ENCODE assay signal across 9 cellular contexts in the genomic region with DNA sequence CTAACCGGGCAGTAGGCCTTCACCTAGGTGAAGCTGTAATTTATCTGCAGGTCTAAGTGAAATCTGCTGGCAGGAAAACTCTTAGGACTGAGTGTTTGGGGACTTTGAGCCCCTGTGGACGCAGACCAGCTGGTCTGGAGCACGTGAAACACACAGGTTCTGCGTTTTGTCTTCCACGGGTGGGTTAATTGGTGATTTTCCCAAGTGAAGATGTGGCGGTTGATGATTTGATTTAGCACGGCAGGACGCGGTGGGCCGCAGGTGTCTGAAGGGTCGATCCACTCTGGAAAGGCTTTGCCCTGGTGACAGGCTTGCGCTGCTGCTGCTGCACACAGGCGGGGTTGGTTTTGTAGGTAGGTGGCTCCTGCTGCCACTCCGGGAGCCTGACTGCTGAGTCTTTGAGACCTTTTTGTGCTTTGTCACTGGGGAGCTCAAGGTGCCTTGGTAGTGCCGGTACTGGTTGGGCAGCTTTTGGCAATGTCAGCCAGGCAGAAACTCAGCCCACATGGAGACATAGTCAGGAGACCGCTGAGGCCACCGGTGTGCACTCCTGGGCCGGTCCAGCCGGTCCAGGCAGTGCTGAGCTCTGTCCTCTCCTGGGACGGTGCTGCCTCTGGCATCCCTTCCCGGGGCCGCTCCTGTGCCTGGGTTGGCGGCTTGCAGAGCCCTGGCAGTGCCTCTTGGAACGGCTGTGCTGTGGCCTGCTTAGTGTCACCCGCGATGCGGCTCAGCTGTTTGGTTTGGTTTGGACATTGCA. TPM values are rescaled to one million over a fixed set of nuclear protein-coding genes. Genes with fewer than 3 reads are reported as not detected.
A peak's percentile ranks its signal among the peaks of the same experiment; 100 is the strongest.
DNase-seq lines count a peak whose midpoint lies in the region; ATAC-seq and TF ChIP-seq lines count a peak whose summit lies in the region.
"Had no signal": no experiment of that assay in that cellular context is flagged by ENCODE, and none has a peak within 500 bp of the region (broad histone marks: within the 10 kb centered on the region; RNA-seq: fewer than 3 reads in every experiment).

No MANE protein-coding gene starts in this region.

- H3K4me1 ChIP-seq in CD8-positive, alpha-beta T cell (ENCODE audit: insufficient read depth, low read length), result peaks cover 11% of the 10 kb centered on the region
- H3K4me1 ChIP-seq in trophoblast cell (ENCODE audit: control insufficient read depth in 1 of 2, insufficient read depth in 2 of 2, low read length in 2 of 2), result peaks cover 55 to 57% of the 10 kb centered on the region in 2 experiments

- H3K9ac ChIP-seq in trophoblast cell (ENCODE audit: low read length), result no peak overlapping the region

- no peak overlapping the region for H2AK5ac ChIP-seq in trophoblast cell (ENCODE audit: low read length)

- H3K4me2 ChIP-seq in trophoblast cell (ENCODE audit: low read length), result peak overlapping the region; percentile 79

- no peak overlapping the region for H3K27ac Mint-ChIP-seq in CD8-positive, alpha-beta T cell
- H3K27ac Mint-ChIP-seq in activated B cell treated with CpG ODN at 0.5 μM for 24 hours, result no peak overlapping the region

- no peak for ATAC-seq in CD8-positive, alpha-beta T cell
- ATAC-seq in activated B cell treated with CpG ODN at 0.5 μM for 24 hours (ENCODE audit: low read depth) (no peak), left cardiac atrium (peak; percentile 36 to 60), GM19328 (IDR thresholded peaks at IDR 0.05; ENCODE audit: unreplicated experiment) (no peak), HG03521 (IDR thresholded peaks at IDR 0.05; ENCODE audit: unreplicated experiment) (no peak)

- peak overlapping the region; percentile 51 for H3K18ac ChIP-seq in trophoblast cell (ENCODE audit: low read length)

- H3K79me1 ChIP-seq in trophoblast cell (ENCODE audit: low read length), result peaks cover 33% of the 10 kb centered on the region

- H2BK5ac ChIP-seq in trophoblast cell (ENCODE audit: low read depth, low read length, poor library complexity), result peak overlapping the region; percentile 88

- peak overlapping the region; percentile 11 for H2AFZ ChIP-seq in trophoblast cell (ENCODE audit: insufficient read depth, low read length, poor library complexity)

- H4K8ac ChIP-seq in trophoblast cell (ENCODE audit: low read depth, low read length), result peak overlapping the region; percentile 33

- H3K4me3 ChIP-seq in CD8-positive, alpha-beta T cell (ENCODE audit: low read depth, low read length), result no peak overlapping the region
- peak overlapping the region; percentile 34 for H3K4me3 ChIP-seq in trophoblast cell (ENCODE audit: low read depth, low read length)

- H3K4ac ChIP-seq in trophoblast cell (ENCODE audit: low read depth, low read length), result peak overlapping the region; percentile 50

- no peaks in the 10 kb centered on the region for H3K9me3 Mint-ChIP-seq in CD8-positive, alpha-beta T cell
- no peaks in the 10 kb centered on the region for H3K9me3 Mint-ChIP-seq in activated B cell treated with CpG ODN at 0.5 μM for 24 hours

- H3K4me1 Mint-ChIP-seq in CD8-positive, alpha-beta T cell (ENCODE audit: low read depth), result peaks cover 25% of the 10 kb centered on the region
- H3K4me1 Mint-ChIP-seq in activated B cell treated with CpG ODN at 0.5 μM for 24 hours, result peaks cover 12% of the 10 kb centered on the region

- WGBS in trophoblast cell (ENCODE audit: extremely low coverage, insufficient coverage, insufficient read length), result no CpG with 5 or more reads among the region's 27 CpGs

- peaks cover 32% of the 10 kb centered on the region for H3K79me2 ChIP-seq in trophoblast cell (ENCODE audit: control insufficient read depth, insufficient read depth, low read length, poor library complexity)

- peak overlapping the region; percentile 88 for H3K4me3 Mint-ChIP-seq in CD8-positive, alpha-beta T cell
- peak overlapping the region; percentile 20 for H3K4me3 Mint-ChIP-seq in activated B cell treated with CpG ODN at 0.5 μM for 24 hours

- H3K27me3 ChIP-seq in CD8-positive, alpha-beta T cell (ENCODE audit: insufficient read depth, low read length), result no peaks in the 10 kb centered on the region
- no peaks in the 10 kb centered on the region for H3K27me3 ChIP-seq in trophoblast cell (ENCODE audit: insufficient read depth, low read length)

- H4K91ac ChIP-seq in trophoblast cell (ENCODE audit: low read depth, low read length), result peak overlapping the region; percentile 78

- no peaks in the 10 kb centered on the region for H3K27me3 Mint-ChIP-seq in CD8-positive, alpha-beta T cell (ENCODE audit: low read depth)
- peaks cover 28% of the 10 kb centered on the region for H3K27me3 Mint-ChIP-seq in activated B cell treated with CpG ODN at 0.5 μM for 24 hours

- POLR2A ChIA-PET in CD8-positive, alpha-beta T cell (lab: Charles Lee), result interaction anchor here (1.8 kb wide), 1 partner anchor 19 kb away, joined by 5 read pairs; no protein-coding TSS in a partner anchor
- POLR2A ChIA-PET in activated B cell treated with CpG ODN at 0.5 μM for 24 hours (lab: Charles Lee), result no interaction called here

- H3K36me3 ChIP-seq in CD8-positive, alpha-beta T cell (ENCODE audit: insufficient read depth, low read length), result no peaks in the 10 kb centered on the region
- peaks cover 8% of the 10 kb centered on the region in 2 experiments for H3K36me3 ChIP-seq in trophoblast cell (ENCODE audit: control insufficient read depth in 1 of 2, insufficient read depth in 2 of 2, low read length in 2 of 2)

- no peak for TF ChIP-seq CTCF in CD8-positive, alpha-beta T cell (IDR thresholded peaks at IDR 0.05)
- no peak for TF ChIP-seq CTCF in activated B cell treated with CpG ODN at 0.5 μM for 24 hours (IDR thresholded peaks at IDR 0.05)

- H3K36me3 Mint-ChIP-seq in CD8-positive, alpha-beta T cell, result no peaks in the 10 kb centered on the region
- H3K36me3 Mint-ChIP-seq in activated B cell treated with CpG ODN at 0.5 μM for 24 hours (ENCODE audit: low read depth), result no peaks in the 10 kb centered on the region

- H3K27ac ChIP-seq in CD8-positive, alpha-beta T cell (ENCODE audit: low read depth, low read length), result no peak overlapping the region
- H3K27ac ChIP-seq in trophoblast cell (ENCODE audit: low read depth, low read length), result peak overlapping the region; percentile 77

- intact Hi-C loops in CD8-positive, alpha-beta T cell (cut with DNase I, micrococcal nuclease), result loop anchor here in 1 of 2 experiments (10.0 kb wide), 1 partner anchor 448 kb away; no protein-coding TSS in a partner anchor
- intact Hi-C loops in activated B cell treated with CpG ODN at 0.5 μM for 24 hours (cut with micrococcal nuclease) (no loop called here), left cardiac atrium (cut with DNase I) (loop anchor here in 1 of 2 donors (5.0 kb wide), 1 partner anchor 45 kb away; no protein-coding TSS in a partner anchor)

- no peaks in the 10 kb centered on the region for H3K9me3 ChIP-seq in CD8-positive, alpha-beta T cell (ENCODE audit: low read length)
- H3K9me3 ChIP-seq in trophoblast cell (ENCODE audit: insufficient read depth, low read depth, low read length), result peaks cover 4% of the 10 kb centered on the region

- no peak overlapping the region for H3K23ac ChIP-seq in trophoblast cell (ENCODE audit: low read length)

- CTCF ChIA-PET in CD8-positive, alpha-beta T cell (lab: Charles Lee), result interaction anchor here (1.1 to 5.6 kb wide), 4 partner anchors 13 to 64 kb away, joined by 3 to 29 read pairs (median 7); no protein-coding TSS in a partner anchor
- CTCF ChIA-PET in activated B cell treated with CpG ODN at 0.5 μM for 24 hours (lab: Charles Lee), result interaction anchor here (1.6 kb wide), 1 partner anchor 13 kb away, joined by 3 read pairs; no protein-coding TSS in a partner anchor

- DNase-seq in CD8-positive, alpha-beta T cell, result no peak
- DNase-seq in activated B cell treated with CpG ODN at 0.5 μM for 24 hours (no peak), left cardiac atrium (peak; percentile 78), trophoblast cell (peak; percentile 97), EL (no peak), NCI-H187 treated with DMSO at 0.1 percent for 48 hours (lab: John Stamatoyannopoulos, UW) (no peak)
- DNase-seq: hippocampal formation had no signal

- peak overlapping the region; percentile 82 for H2BK12ac ChIP-seq in trophoblast cell (ENCODE audit: low read length)

- peak overlapping the region; percentile 71 for H3K14ac ChIP-seq in trophoblast cell (ENCODE audit: low read length)

- H2BK120ac ChIP-seq in trophoblast cell (ENCODE audit: insufficient read depth, low read length, poor library complexity), result peak overlapping the region; percentile 59

- peak overlapping the region; percentile 23 for H4K12ac ChIP-seq in trophoblast cell (ENCODE audit: low read depth, low read length)

RNA-seq across cellular contexts. Expression of a gene that starts 2.3 kb away (rescaled TPM):
- total RNA-seq in CD8-positive, alpha-beta T cell, result 1 to 10 TPM; 8.5 to 9.1 TPM
- 5.3 and 6.8 TPM in 2 replicates for total RNA-seq in activated B cell treated with CpG ODN at 0.5 μM for 24 hours
- 10 to 100 TPM; 32.8 to 38.0 TPM for total RNA-seq in left cardiac atrium
- polyA plus RNA-seq in trophoblast cell (2013), result 81.6 and 88.1 TPM in 2 replicates

RNA-seq across cellular contexts. Expression of a gene that starts 45.6 kb away (rescaled TPM):
- 10 to 100 TPM; 10.6 to 11.5 TPM for total RNA-seq in CD8-positive, alpha-beta T cell
- total RNA-seq in activated B cell treated with CpG ODN at 0.5 μM for 24 hours (35.1 and 36.6 TPM in 2 replicates), left cardiac atrium (10 to 100 TPM; 17.4 to 19.1 TPM)
- 10.3 and 10.7 TPM in 2 replicates for polyA plus RNA-seq in trophoblast cell (2013)

Comparison
In these comparisons a context has a peak if more than half of its experiments do, and no peak if none do; other contexts are left out.
1. ATAC-seq: peak in left cardiac atrium (2 of 2); none in CD8-positive, alpha-beta T cell (single experiment), activated B cell treated with CpG ODN at 0.5 μM for 24 hours (single experiment), GM19328 (single experiment) and HG03521 (single experiment).
2. DNase-seq: peak in left cardiac atrium (single experiment) and trophoblast cell (2 of 2); none in CD8-positive, alpha-beta T cell (0 of 7), activated B cell treated with CpG ODN at 0.5 μM for 24 hours (single experiment), EL (single experiment) and NCI-H187 treated with DMSO at 0.1 percent for 48 hours (single experiment).